8 cellular contexts compared by ENCODE assay signal in the genomic region with DNA sequence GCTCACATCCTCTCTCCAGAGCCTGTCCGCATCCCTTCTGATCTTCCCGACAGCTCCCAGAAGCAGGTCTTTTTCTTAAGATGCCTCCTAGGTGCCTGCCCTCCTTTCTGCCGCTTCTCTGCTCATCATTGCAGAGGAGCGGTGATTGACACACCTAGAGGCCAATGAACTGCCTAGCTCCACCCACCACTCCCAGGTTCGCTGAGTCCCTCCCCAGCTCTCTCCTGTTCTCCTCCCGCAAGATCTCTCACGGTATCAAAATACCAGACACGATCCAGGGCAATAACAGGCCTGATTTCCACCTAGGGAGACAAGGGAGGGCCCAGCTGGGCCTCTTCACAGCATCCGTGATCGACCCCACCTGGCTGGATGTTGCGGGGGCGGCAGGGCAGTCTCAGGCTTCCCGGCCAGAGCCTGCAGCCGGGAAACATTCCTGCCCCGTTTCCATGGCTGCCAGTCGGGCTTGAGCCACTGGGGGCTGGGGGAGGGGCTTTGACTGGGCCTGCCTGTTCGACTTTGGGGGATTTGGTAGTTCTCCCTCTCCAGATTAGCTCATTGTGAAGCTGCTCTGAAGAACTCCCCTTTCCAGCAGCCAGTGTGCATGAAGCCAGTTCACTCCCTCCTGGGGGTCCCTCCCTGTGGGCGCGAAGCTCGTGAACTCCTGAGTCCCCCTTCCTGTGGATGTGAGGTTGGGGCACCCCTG.
DNase-seq lines count a peak whose midpoint lies in the region; ATAC-seq and TF ChIP-seq lines count a peak whose summit lies in the region.

No MANE protein-coding gene starts in this region.

- no peaks in the 10 kb centered on the region for H3K9me3 ChIP-seq in CD4-positive, alpha-beta memory T cell (ENCODE audit: control insufficient read depth in 1 of 2, low read length in 2 of 2)

- peak overlapping the region; percentile 61 to 83 (median 77) for H3K4me3 Mint-ChIP-seq in CD4-positive, alpha-beta memory T cell

- H3K27ac Mint-ChIP-seq in CD4-positive, alpha-beta memory T cell: peak overlapping the region in 2 of 7 donors; percentile 37 to 53

- H3K27me3 ChIP-seq in CD4-positive, alpha-beta memory T cell (ENCODE audit: insufficient read depth, low read length): no peaks in the 10 kb centered on the region

- no peak for TF ChIP-seq CTCF in epithelial cell of proximal tubule (conservative IDR thresholded peaks at IDR 0.05; ENCODE audit: low read depth, low read length)

- H3K27me3 Mint-ChIP-seq in CD4-positive, alpha-beta memory T cell: peaks cover 10 to 16% of the 10 kb centered on the region in 2 donors

- CTCF ChIA-PET in CD4-positive, alpha-beta memory T cell (lab: Charles Lee; ENCODE audit: partially characterized antibody): interaction anchor here (0.8 to 2.2 kb wide), 2 partner anchors 9 to 788 kb away, joined by 3 to 6 read pairs; no protein-coding TSS in a partner anchor

- no peaks in the 10 kb centered on the region for H3K36me3 ChIP-seq in CD4-positive, alpha-beta memory T cell (ENCODE audit: insufficient read depth, low read length)

- DNase-seq in CD4-positive, alpha-beta memory T cell: peak in 4 of 5 donors; percentile 33 to 53 (median 40)
- DNase-seq in NCI-H345 treated with DMSO at 0.1 percent for 48 hours (lab: John Stamatoyannopoulos, UW; ENCODE audit: unreplicated experiment) (peak; percentile 18), activated T-cell treated with anti-CD3 and anti-CD28 coated beads for 24 hours (ENCODE audit: low read depth) (peak; percentile 62), epithelial cell of proximal tubule (ENCODE audit: low read depth) (peak; percentile 39), midbrain (lab: John Stamatoyannopoulos, UW) (peak; percentile 71)
- DNase-seq in stimulated activated CD8-positive, alpha-beta memory T cell treated with anti-CD3 and anti-CD28 coated beads, Interleukin-4, amount 100 ng/mL, for 48 hours: peak; percentile 81

- POLR2A ChIA-PET in CD4-positive, alpha-beta memory T cell (lab: Charles Lee; ENCODE audit: partially characterized antibody): no interaction called here

- H3K4me1 Mint-ChIP-seq in CD4-positive, alpha-beta memory T cell: peaks cover 8 to 10% (median 8%) of the 10 kb centered on the region in 4 donors

- peaks cover 9% of the 10 kb centered on the region for H3K4me1 ChIP-seq in CD4-positive, alpha-beta memory T cell (ENCODE audit: insufficient read depth, low read length)

- H3K36me3 Mint-ChIP-seq in CD4-positive, alpha-beta memory T cell: no peaks in the 10 kb centered on the region

- peak; percentile 78 for ATAC-seq in HG02642 (IDR thresholded peaks at IDR 0.05; ENCODE audit: poor library complexity, unreplicated experiment)
- ATAC-seq in HG02973 (IDR thresholded peaks at IDR 0.05; ENCODE audit: unreplicated experiment): no peak

- intact Hi-C loops in CD4-positive, alpha-beta memory T cell (cut with micrococcal nuclease): no loop called here

- H3K4me3 ChIP-seq in CD4-positive, alpha-beta memory T cell (ENCODE audit: low read length in 2 of 2): no peak overlapping the region
- peak overlapping the region; percentile 56 for H3K4me3 ChIP-seq in epithelial cell of proximal tubule (ENCODE audit: low read depth, low read length)

- H3K27ac ChIP-seq in CD4-positive, alpha-beta memory T cell (ENCODE audit: low read depth, low read length): no peak overlapping the region

- no peaks in the 10 kb centered on the region for H3K9me3 Mint-ChIP-seq in CD4-positive, alpha-beta memory T cell

Comparison
In these comparisons a context has a peak if more than half of its experiments do, and no peak if none do; other contexts are left out.
1. DNase-seq: peak in every context shown above with its lines; median percentile 81 in stimulated activated CD8-positive, alpha-beta memory T cell treated with anti-CD3 and anti-CD28 coated beads, Interleukin-4, amount 100 ng/mL, for 48 hours; 71 in midbrain; 62 in activated T-cell treated with anti-CD3 and anti-CD28 coated beads for 24 hours; 40 in CD4-positive, alpha-beta memory T cell; 39 in epithelial cell of proximal tubule; 18 in NCI-H345 treated with DMSO at 0.1 percent for 48 hours.